ENCODE assay signal across 15 cellular contexts in genomic region chr3:14991148-14991742, GRCh38. TPM values are rescaled to one million over a fixed set of nuclear protein-coding genes. Genes with fewer than 3 reads are reported as not detected.
A peak's percentile ranks its signal among the peaks of the same experiment; 100 is the strongest.
DNase-seq lines count a peak whose midpoint lies in the region; ATAC-seq, FAIRE-seq and TF ChIP-seq lines count a peak whose summit lies in the region.
"Had no signal": no experiment of that assay in that cellular context is flagged by ENCODE, and none has a peak within 500 bp of the region (broad histone marks: within the 10 kb centered on the region; RNA-seq: fewer than 3 reads in every experiment).

No MANE protein-coding gene starts in this region.

- H3K4me1 Mint-ChIP-seq in osteocyte (ENCODE audit: unreplicated experiment): peaks cover 25% of the 10 kb centered on the region

- H3K4me1 ChIP-seq in heart left ventricle: peaks cover 3 to 55% (median 41%) of the 10 kb centered on the region in 12 donors

- peak overlapping the region in 10 of 12 donors; percentile 37 to 73 (median 60) for H3K27ac ChIP-seq in heart left ventricle
- H3K27ac ChIP-seq: C4-2B, thyroid gland had no signal

- ATAC-seq in heart left ventricle: no peak

- H3K36me3 Mint-ChIP-seq in osteocyte (ENCODE audit: unreplicated experiment): no peaks in the 10 kb centered on the region

- FAIRE-seq in GM19239 (lab: Jason Lieb, UNC): no peak
- FAIRE-seq: keratinocyte had no signal

- DNase-seq in NCI-H2029 treated with DMSO at 0.1 percent for 48 hours (lab: John Stamatoyannopoulos, UW) (peak; percentile 46), NCI-H2029 (lab: John Stamatoyannopoulos, UW) (no peak), NCI-H345 (lab: John Stamatoyannopoulos, UW) (peak; percentile 25), heart left ventricle (no peak), osteocyte (ENCODE audit: extremely low spot score, unreplicated experiment) (no peak), GM19239 (ENCODE audit: insufficient read length, low spot score) (no peak), NCI-H1694 treated with DMSO at 0.1 percent for 48 hours (lab: John Stamatoyannopoulos, UW) (no peak), NCI-H526 treated with DMSO at 0.1 percent for 48 hours (lab: John Stamatoyannopoulos, UW) (no peak)
- DNase-seq: 8988T; activated CD8-positive, alpha-beta memory T cell treated with anti-CD3 and anti-CD28 coated beads, Interleukin-2, amount 50 U/mL, for 4 hours; EL; mucosa of descending colon; thyroid gland had no signal

- TF ChIP-seq POLR2A in heart left ventricle (IDR thresholded peaks at IDR 0.05): no peak

- no peak for TF ChIP-seq CTCF in heart left ventricle (IDR thresholded peaks at IDR 0.05)
- no peak for TF ChIP-seq CTCF in osteocyte (IDR thresholded peaks at IDR 0.05)

- H3K27ac Mint-ChIP-seq in osteocyte (ENCODE audit: unreplicated experiment): peak overlapping the region; percentile 34

- no peaks in the 10 kb centered on the region for H3K27me3 ChIP-seq in heart left ventricle
- H3K27me3 ChIP-seq: thyroid gland had no signal

- no peaks in the 10 kb centered on the region for H3K9me3 ChIP-seq in heart left ventricle
- H3K9me3 ChIP-seq: mucosa of descending colon, thyroid gland had no signal

- no peaks in the 10 kb centered on the region for H3K9me3 Mint-ChIP-seq in osteocyte (ENCODE audit: unreplicated experiment)

- no peak overlapping the region for H3K4me3 ChIP-seq in heart left ventricle
- H3K4me3 ChIP-seq: mucosa of descending colon, thyroid gland had no signal

- H3K36me3 ChIP-seq in heart left ventricle: no peaks in the 10 kb centered on the region
- H3K36me3 ChIP-seq: thyroid gland had no signal

- H3K27me3 Mint-ChIP-seq in osteocyte (ENCODE audit: unreplicated experiment): no peaks in the 10 kb centered on the region

- intact Hi-C loops in heart left ventricle (cut with DNase I): loop anchor here in 2 of 10 donors (5.0 kb wide), 1 partner anchor 44 kb away; the partner anchor contains the start of gene NR2C2 (in 2 of the 2)

- no peak overlapping the region for H3K4me3 Mint-ChIP-seq in osteocyte (ENCODE audit: unreplicated experiment)

- 68 to 81% (median 74%) methylated on average over 1 of the region's 1 CpG for WGBS in heart left ventricle, 4 donors

RNA-seq across cellular contexts. Expression of gene NR2C2, which starts 43.9 kb away (rescaled TPM):
- 10 to 100 TPM; 22.4 to 38.5 (median 29.9) TPM for total RNA-seq in heart left ventricle
- 10 to 100 TPM in 1 of 2 donors, 1 to 10 TPM in 1; 6.2 to 15.6 TPM for polyA plus RNA-seq in heart left ventricle
- total RNA-seq in osteocyte: 48.3 and 54.6 TPM in 2 replicates

Comparison
In these comparisons a context has a peak if more than half of its experiments do, and no peak if none do; other contexts are left out.
1. DNase-seq: peak in NCI-H2029 treated with DMSO at 0.1 percent for 48 hours (single experiment) and NCI-H345 (single experiment); none in NCI-H2029 (single experiment), heart left ventricle (0 of 5), osteocyte (single experiment), GM19239 (single experiment), NCI-H1694 treated with DMSO at 0.1 percent for 48 hours (single experiment) and NCI-H526 treated with DMSO at 0.1 percent for 48 hours (single experiment).